In genomic region chr5:157390924-157391297, GRCh38 we compare ENCODE assay signal across 13 cellular contexts.
DNase-seq lines count a peak whose midpoint lies in the region; ATAC-seq and TF ChIP-seq lines count a peak whose summit lies in the region.
"Had no signal": no experiment of that assay in that cellular context is flagged by ENCODE, and none has a peak within 500 bp of the region (broad histone marks: within the 10 kb centered on the region; RNA-seq: fewer than 3 reads in every experiment).

No MANE protein-coding gene starts in this region.

- no peak overlapping the region for H3K4me2 ChIP-seq in hepatocyte

- H3K9me3 Mint-ChIP-seq in activated CD8-positive, alpha-beta memory T cell treated with anti-CD3 and anti-CD28 coated beads, Interleukin-2, amount 10 ng/mL, durations not matched to agents 7 days and 5 days (ENCODE audit: low read depth) = no peaks in the 10 kb centered on the region
- no peaks in the 10 kb centered on the region for H3K9me3 Mint-ChIP-seq in activated T-helper 1 cell treated with anti-CD3 and anti-CD28 coated beads, Interleukin-12 subunit alpha, Interleukin-12 subunit beta, Interleukin-2, Interleukin-4 antibody, amounts not matched to agents 30 ng/mL and 10 ng/mL and 1 ng/mL, durations not matched to agents 14 hours and 24 hours and 36 hours
- no peaks in the 10 kb centered on the region for H3K9me3 Mint-ChIP-seq in stimulated activated naive CD8-positive, alpha-beta T cell treated with anti-CD3 and anti-CD28 coated beads, Interleukin-15, amount 100 ng/mL, for 72 hours
- H3K9me3 Mint-ChIP-seq: type B pancreatic cell had no signal

- H3K36me3 ChIP-seq in hepatocyte (replicated peaks; ENCODE audit: insufficient read depth, low read depth) = no peaks in the 10 kb centered on the region

- no peaks in the 10 kb centered on the region for H4K20me1 ChIP-seq in hepatocyte (ENCODE audit: insufficient read depth, poor library complexity, severe bottlenecking)

- no peak overlapping the region for H3K4me3 ChIP-seq in hepatocyte
- H3K4me3 ChIP-seq: heart right ventricle, left lung had no signal

- intact Hi-C loops in activated T-helper 1 cell treated with anti-CD3 and anti-CD28 coated beads, Interleukin-12 subunit alpha, Interleukin-12 subunit beta, Interleukin-2, Interleukin-4 antibody, amounts not matched to agents 30 ng/mL and 10 ng/mL and 1 ng/mL, durations not matched to agents 14 hours and 24 hours and 36 hours (cut with micrococcal nuclease) = loop anchor here (2.0 kb wide), 2 partner anchors 62 to 74 kb away; no protein-coding TSS in a partner anchor

- H3K27ac Mint-ChIP-seq in activated CD8-positive, alpha-beta memory T cell treated with anti-CD3 and anti-CD28 coated beads, Interleukin-2, amount 10 ng/mL, durations not matched to agents 7 days and 5 days = peak overlapping the region; percentile 89
- peak overlapping the region; percentile 90 for H3K27ac Mint-ChIP-seq in activated T-helper 1 cell treated with anti-CD3 and anti-CD28 coated beads, Interleukin-12 subunit alpha, Interleukin-12 subunit beta, Interleukin-2, Interleukin-4 antibody, amounts not matched to agents 30 ng/mL and 10 ng/mL and 1 ng/mL, durations not matched to agents 14 hours and 24 hours and 36 hours
- H3K27ac Mint-ChIP-seq in stimulated activated naive CD8-positive, alpha-beta T cell treated with anti-CD3 and anti-CD28 coated beads, Interleukin-15, amount 100 ng/mL, for 72 hours = peak overlapping the region; percentile 35 to 85

- no peak for DNase-seq in activated CD8-positive, alpha-beta memory T cell treated with anti-CD3 and anti-CD28 coated beads, Interleukin-2, amount 10 ng/mL, durations not matched to agents 7 days and 5 days
- DNase-seq in activated CD8-positive, alpha-beta memory T cell treated with anti-CD3 and anti-CD28 coated beads, Interleukin-2, amount 50 U/mL, for 48 hours = no peak
- no peak for DNase-seq in activated T-helper 1 cell treated with anti-CD3 and anti-CD28 coated beads, Interleukin-12 subunit alpha, Interleukin-12 subunit beta, Interleukin-2, Interleukin-4 antibody, amounts not matched to agents 30 ng/mL and 10 ng/mL and 1 ng/mL, durations not matched to agents 14 hours and 24 hours and 36 hours (ENCODE audit: low spot score)
- no peak for DNase-seq in hepatocyte (ENCODE audit: low spot score)
- DNase-seq in stimulated activated naive CD8-positive, alpha-beta T cell treated with anti-CD3 and anti-CD28 coated beads, Interleukin-15, amount 100 ng/mL, for 72 hours = no peak
- DNase-seq in LoVo (ENCODE audit: low spot score) = no peak
- DNase-seq: heart right ventricle, NCI-H1417 treated with DMSO at 0.1 percent for 48 hours, NCI-H510A had no signal

- peak overlapping the region; percentile 79 for H3K27ac ChIP-seq in hepatocyte
- H3K27ac ChIP-seq: heart right ventricle had no signal

- no peak overlapping the region for H3K4me3 Mint-ChIP-seq in activated CD8-positive, alpha-beta memory T cell treated with anti-CD3 and anti-CD28 coated beads, Interleukin-2, amount 10 ng/mL, durations not matched to agents 7 days and 5 days
- no peak overlapping the region for H3K4me3 Mint-ChIP-seq in activated T-helper 1 cell treated with anti-CD3 and anti-CD28 coated beads, Interleukin-12 subunit alpha, Interleukin-12 subunit beta, Interleukin-2, Interleukin-4 antibody, amounts not matched to agents 30 ng/mL and 10 ng/mL and 1 ng/mL, durations not matched to agents 14 hours and 24 hours and 36 hours
- H3K4me3 Mint-ChIP-seq in stimulated activated naive CD8-positive, alpha-beta T cell treated with anti-CD3 and anti-CD28 coated beads, Interleukin-15, amount 100 ng/mL, for 72 hours = no peak overlapping the region
- H3K4me3 Mint-ChIP-seq: type B pancreatic cell had no signal

- 90% methylated on average over 6 of the region's 6 CpGs for WGBS in hepatocyte (ENCODE audit: low lambda C conversion rate, missing lambda C conversion rate)

- no peak for TF ChIP-seq CTCF in hepatocyte (IDR thresholded peaks at IDR 0.05; ENCODE audit: poor library complexity)

- H2AFZ ChIP-seq in hepatocyte = no peak overlapping the region

- no peaks in the 10 kb centered on the region for H3K27me3 ChIP-seq in hepatocyte
- H3K27me3 ChIP-seq: heart right ventricle, left lung had no signal

- no peaks in the 10 kb centered on the region for H3K27me3 Mint-ChIP-seq in activated CD8-positive, alpha-beta memory T cell treated with anti-CD3 and anti-CD28 coated beads, Interleukin-2, amount 10 ng/mL, durations not matched to agents 7 days and 5 days
- no peaks in the 10 kb centered on the region for H3K27me3 Mint-ChIP-seq in activated T-helper 1 cell treated with anti-CD3 and anti-CD28 coated beads, Interleukin-12 subunit alpha, Interleukin-12 subunit beta, Interleukin-2, Interleukin-4 antibody, amounts not matched to agents 30 ng/mL and 10 ng/mL and 1 ng/mL, durations not matched to agents 14 hours and 24 hours and 36 hours (ENCODE audit: insufficient read depth)
- no peaks in the 10 kb centered on the region for H3K27me3 Mint-ChIP-seq in stimulated activated naive CD8-positive, alpha-beta T cell treated with anti-CD3 and anti-CD28 coated beads, Interleukin-15, amount 100 ng/mL, for 72 hours
- H3K27me3 Mint-ChIP-seq: type B pancreatic cell had no signal

- CTCF ChIA-PET in activated CD8-positive, alpha-beta memory T cell treated with anti-CD3 and anti-CD28 coated beads, Interleukin-2, amount 10 ng/mL, durations not matched to agents 7 days and 5 days (lab: Charles Lee) = interaction anchor here (0.7 to 1.9 kb wide), 5 partner anchors 39 to 353 kb away, joined by 3 to 9 read pairs (median 4); partner anchors contain the start of gene LSM11

- ATAC-seq in activated CD8-positive, alpha-beta memory T cell treated with anti-CD3 and anti-CD28 coated beads, Interleukin-2, amount 10 ng/mL, durations not matched to agents 7 days and 5 days = no peak
- no peak for ATAC-seq in stimulated activated naive CD8-positive, alpha-beta T cell treated with anti-CD3 and anti-CD28 coated beads, Interleukin-15, amount 100 ng/mL, for 72 hours
- ATAC-seq in HG03378 (IDR thresholded peaks at IDR 0.05; ENCODE audit: unreplicated experiment) (no peak), HG03159 (IDR thresholded peaks at IDR 0.05; ENCODE audit: unreplicated experiment) (no peak)

- H3K9me2 ChIP-seq in hepatocyte (replicated peaks; ENCODE audit: insufficient read depth) = no peaks in the 10 kb centered on the region

- peaks cover 40% of the 10 kb centered on the region for H3K4me1 Mint-ChIP-seq in activated CD8-positive, alpha-beta memory T cell treated with anti-CD3 and anti-CD28 coated beads, Interleukin-2, amount 10 ng/mL, durations not matched to agents 7 days and 5 days
- peaks cover 21% of the 10 kb centered on the region for H3K4me1 Mint-ChIP-seq in activated T-helper 1 cell treated with anti-CD3 and anti-CD28 coated beads, Interleukin-12 subunit alpha, Interleukin-12 subunit beta, Interleukin-2, Interleukin-4 antibody, amounts not matched to agents 30 ng/mL and 10 ng/mL and 1 ng/mL, durations not matched to agents 14 hours and 24 hours and 36 hours (ENCODE audit: low read depth)
- peaks cover 25% of the 10 kb centered on the region for H3K4me1 Mint-ChIP-seq in stimulated activated naive CD8-positive, alpha-beta T cell treated with anti-CD3 and anti-CD28 coated beads, Interleukin-15, amount 100 ng/mL, for 72 hours

- H3K36me3 Mint-ChIP-seq in activated CD8-positive, alpha-beta memory T cell treated with anti-CD3 and anti-CD28 coated beads, Interleukin-2, amount 10 ng/mL, durations not matched to agents 7 days and 5 days = peaks cover 67% of the 10 kb centered on the region
- H3K36me3 Mint-ChIP-seq in activated T-helper 1 cell treated with anti-CD3 and anti-CD28 coated beads, Interleukin-12 subunit alpha, Interleukin-12 subunit beta, Interleukin-2, Interleukin-4 antibody, amounts not matched to agents 30 ng/mL and 10 ng/mL and 1 ng/mL, durations not matched to agents 14 hours and 24 hours and 36 hours (ENCODE audit: low read depth) = peaks cover 50% of the 10 kb centered on the region

- H3K79me2 ChIP-seq in hepatocyte = no peaks in the 10 kb centered on the region

- H3K9me3 ChIP-seq in hepatocyte (ENCODE audit: low read depth) = no peaks in the 10 kb centered on the region
- H3K9me3 ChIP-seq: heart right ventricle, left lung had no signal

- H3K4me1 ChIP-seq in hepatocyte (ENCODE audit: insufficient read depth) = peaks cover 15% of the 10 kb centered on the region
- H3K4me1 ChIP-seq: left lung had no signal
